ENCODE assay signal across 15 cellular contexts in the genomic region with DNA sequence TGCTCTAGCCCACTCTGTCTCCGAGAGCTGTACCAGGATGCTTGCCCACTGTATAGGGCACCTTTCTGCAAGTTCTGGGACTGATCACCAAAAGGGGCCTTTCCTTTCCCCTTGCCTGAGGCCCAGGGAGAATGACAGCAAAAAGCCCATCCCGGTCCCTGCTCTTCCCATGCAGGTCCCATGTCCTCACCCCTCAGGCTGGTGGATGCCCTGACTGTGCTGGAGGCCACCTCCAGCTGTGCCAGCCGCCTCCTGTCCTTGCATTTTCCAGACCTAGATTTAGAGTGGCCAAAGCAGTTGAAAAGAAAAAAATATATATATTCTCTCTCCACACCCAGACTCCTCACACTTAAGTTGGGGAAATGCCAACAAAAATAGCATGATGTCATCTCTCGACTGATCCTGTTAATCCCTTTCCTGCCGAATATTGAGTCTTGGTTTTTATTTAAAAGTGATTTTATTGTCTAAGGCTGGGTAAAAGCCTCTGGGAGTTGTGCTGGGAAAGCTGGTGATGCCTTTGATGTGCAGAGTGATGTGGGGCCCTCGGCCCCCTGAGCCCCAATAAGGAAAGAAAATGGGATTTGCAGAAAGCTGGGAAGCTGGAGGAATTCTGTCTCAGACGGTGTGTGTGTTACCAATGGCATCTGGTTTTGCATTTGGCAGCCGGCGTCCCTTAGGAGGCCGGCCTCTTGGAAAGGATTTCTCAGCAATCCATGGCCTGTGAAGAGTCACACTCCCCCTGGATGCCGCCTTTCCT. TPM values are rescaled to one million over a fixed set of nuclear protein-coding genes. Genes with fewer than 3 reads are reported as not detected.
DNase-seq lines count a peak whose midpoint lies in the region; ATAC-seq and TF ChIP-seq lines count a peak whose summit lies in the region.
"Had no signal": no experiment of that assay in that cellular context is flagged by ENCODE, and none has a peak within 500 bp of the region (broad histone marks: within the 10 kb centered on the region; RNA-seq: fewer than 3 reads in every experiment).

No MANE protein-coding gene starts in this region.

- no peaks in the 10 kb centered on the region; the same call in 1 of the 2 replicates for H3K9me3 ChIP-seq in NT2/D1 (ENCODE audit: insufficient read depth, low read length)
- peaks cover 11% of the 10 kb centered on the region for H3K9me3 ChIP-seq in mesodermal cell (ENCODE audit: control insufficient read depth, low read length)

- peak; percentile 27 for DNase-seq in Caki2 (ENCODE audit: low read depth)
- DNase-seq in NT2/D1 (ENCODE audit: low read depth, low spot score), result peak; percentile 52
- DNase-seq in epithelial cell of esophagus (ENCODE audit: low read depth), result peak; percentile 85
- no peak for DNase-seq in left colon
- DNase-seq in activated CD4-positive, alpha-beta T cell treated with anti-CD3 and anti-CD28 coated beads, Interleukin-2, amount 50 U/mL, for 48 hours, result no peak
- no peak for DNase-seq in NCI-H187 (lab: John Stamatoyannopoulos, UW)
- DNase-seq: activated CD4-positive, alpha-beta T cell treated with anti-CD3 and anti-CD28 coated beads for 4 hours; activated naive CD8-positive, alpha-beta T cell treated with anti-CD3 and anti-CD28 coated beads, Interleukin-2, amount 10 ng/mL, durations not matched to agents 7 days and 5 days; heart left ventricle; NCI-H1417 had no signal

- peak overlapping the region; percentile 42 for H3K27ac ChIP-seq in mesodermal cell (ENCODE audit: low read depth, low read length, severe bottlenecking)

- H3K4me1 ChIP-seq in NT2/D1 (ENCODE audit: insufficient read depth, insufficient read length) (peaks cover 3% of the 10 kb centered on the region), mesodermal cell (ENCODE audit: control insufficient read depth, insufficient read depth, low read length, poor library complexity, severe bottlenecking) (peaks cover 34% of the 10 kb centered on the region)

- H3K4me3 ChIP-seq in NT2/D1 (ENCODE audit: insufficient read length, low read depth) (no peak overlapping the region), epithelial cell of esophagus (ENCODE audit: low read length) (no peak overlapping the region), mesodermal cell (ENCODE audit: extremely low read depth, insufficient read depth, low read length, poor library complexity, severe bottlenecking) (no peak overlapping the region)
- H3K4me3 ChIP-seq: heart left ventricle, tibial nerve had no signal

- 63% methylated on average over 5 to 10 of the region's 11 CpGs for WGBS in mesodermal cell (ENCODE audit: insufficient coverage in 2 of 2), 2 experiments

- TF ChIP-seq CTCF in epithelial cell of esophagus (IDR thresholded peaks at IDR 0.05; ENCODE audit: insufficient read depth, low read depth, low read length, missing control alignments), result no peak

- no peaks in the 10 kb centered on the region for H3K27me3 ChIP-seq in NT2/D1 (ENCODE audit: insufficient read depth, insufficient read length)
- H3K27me3 ChIP-seq: heart left ventricle, tibial nerve had no signal

- intact Hi-C loops in left colon (cut with DNase I, micrococcal nuclease), result no loop called here

- H3K36me3 ChIP-seq in NT2/D1 (ENCODE audit: insufficient read depth, insufficient read length, low read length) (no peaks in the 10 kb centered on the region), mesodermal cell (ENCODE audit: control insufficient read depth, insufficient read depth, low read length) (no peaks in the 10 kb centered on the region)
- H3K36me3 ChIP-seq: heart left ventricle, tibial nerve had no signal

- H3K9ac ChIP-seq in NT2/D1 (ENCODE audit: insufficient read length, low read depth), result no peak overlapping the region

- in situ Hi-C loops in Caki2 (cut with HindIII; ENCODE audit: low pct_unique_long_range_greater_than_20kb, low sequenced_read_pairs), result no loop called here

- ATAC-seq in left colon (no peak), GM21717 (IDR thresholded peaks at IDR 0.05; ENCODE audit: unreplicated experiment) (no peak)
- ATAC-seq: natural killer cell treated with Interleukin-12 subunit alpha and Interleukin-12 subunit beta and Interleukin-15 and Interleukin-18, amount 100 ng/mL, for 72 hours; Panc1 had no signal

RNA-seq across cellular contexts. Expression of gene TPM1, which starts 29.3 kb away (rescaled TPM):
- total RNA-seq in Caki2 (2014; rRNA removed; shearing (Covaris generic); ENCODE audit: low replicate concordance), result 681 and 770 TPM in 2 replicates
- polyA plus RNA-seq in mesodermal cell (2013, experiment 1 of 2), result 1,311 TPM
- polyA plus RNA-seq in mesodermal cell (2013, experiment 2 of 2), result 1,352 TPM
- total RNA-seq in left colon, result 100 to 1,000 TPM; 576 to 607 TPM

Comparison
In these comparisons a context has a peak if more than half of its experiments do, and no peak if none do; other contexts are left out.
1. DNase-seq: peak in Caki2 (single experiment), NT2/D1 (single experiment) and epithelial cell of esophagus (single experiment); none in left colon (0 of 2), activated CD4-positive, alpha-beta T cell treated with anti-CD3 and anti-CD28 coated beads, Interleukin-2, amount 50 U/mL, for 48 hours (0 of 2) and NCI-H187 (0 of 2).